In genomic region chr22:23200896-23201295, GRCh38 we compare ENCODE assay signal across 20 cellular contexts. TPM values are rescaled to one million over a fixed set of nuclear protein-coding genes. Genes with fewer than 3 reads are reported as not detected.
DNase-seq lines count a peak whose midpoint lies in the region; TF ChIP-seq lines count a peak whose summit lies in the region.
"Had no signal": no experiment of that assay in that cellular context is flagged by ENCODE, and none has a peak within 500 bp of the region (broad histone marks: within the 10 kb centered on the region; RNA-seq: fewer than 3 reads in every experiment).

No MANE protein-coding gene starts in this region.

- H3K79me1 ChIP-seq in neuronal stem cell (ENCODE audit: low read depth, low read length) = peaks cover 10% of the 10 kb centered on the region

- H3K27ac ChIP-seq in CD8-positive, alpha-beta memory T cell (ENCODE audit: low read depth, low read length) = no peak overlapping the region
- H3K27ac ChIP-seq in HEK293 (ENCODE audit: extremely low read depth, low read depth, low read length) = no peak overlapping the region
- peak overlapping the region in 3 of 5 donors; percentile 27 to 61 (median 38) for H3K27ac ChIP-seq in adrenal gland
- H3K27ac ChIP-seq in neuronal stem cell (replicated peaks; ENCODE audit: low read length) = no peak overlapping the region
- no peak overlapping the region for H3K27ac ChIP-seq in testis
- H3K27ac ChIP-seq: colonic mucosa, lower lobe of right lung, right lobe of liver had no signal

- no peak overlapping the region for H3K9ac ChIP-seq in neuronal stem cell (ENCODE audit: low read depth, low read length, poor library complexity)

- H3K4me3 ChIP-seq in CD8-positive, alpha-beta memory T cell (ENCODE audit: low read length) = no peak overlapping the region
- H3K4me3 ChIP-seq in HEK293 (ENCODE audit: low read depth, low read length) = no peak overlapping the region
- no peak overlapping the region for H3K4me3 ChIP-seq in adrenal gland
- H3K4me3 ChIP-seq in neuronal stem cell (ENCODE audit: low read length in 2 of 2) = no peak overlapping the region
- H3K4me3 ChIP-seq in testis = no peak overlapping the region
- H3K4me3 ChIP-seq: colonic mucosa, lower lobe of right lung, right lobe of liver, upper lobe of left lung had no signal

- H3K36me3 Mint-ChIP-seq in CD8-positive, alpha-beta memory T cell = peaks cover 0 to 51% (median 2%) of the 10 kb centered on the region in 3 donors

- no peak overlapping the region for H2BK5ac ChIP-seq in neuronal stem cell (ENCODE audit: low read length)

- POLR2A ChIA-PET in CD8-positive, alpha-beta memory T cell (lab: Charles Lee) = no interaction called here
- POLR2A ChIA-PET in HEK293 (lab: Yijun Ruan, JAX) = no interaction called here

- no peak overlapping the region for H3K4me2 ChIP-seq in neuronal stem cell (ENCODE audit: insufficient read depth, low read length, poor library complexity, severe bottlenecking)

- H2AK5ac ChIP-seq in neuronal stem cell (ENCODE audit: low read depth, low read length) = peak overlapping the region; percentile 22

- H2BK15ac ChIP-seq in neuronal stem cell (ENCODE audit: low read length) = no peak overlapping the region

- intact Hi-C loops in adrenal gland (cut with DNase I) = no loop called here
- intact Hi-C loops in testis (cut with DNase I; ENCODE audit: low total_unique reads) = no loop called here

- H3K4me1 Mint-ChIP-seq in CD8-positive, alpha-beta memory T cell = peaks cover 37 to 63% (median 51%) of the 10 kb centered on the region in 3 donors

- no peak for TF ChIP-seq POLR2A in adrenal gland (IDR thresholded peaks at IDR 0.05)
- no peak for TF ChIP-seq POLR2A in testis (IDR thresholded peaks at IDR 0.05)

- TF ChIP-seq CTCF in HEK293 (tag by site-specific recombination; IDR thresholded peaks at IDR 0.05) = no peak
- no peak for TF ChIP-seq CTCF in adrenal gland (IDR thresholded peaks at IDR 0.05)
- no peak for TF ChIP-seq CTCF in testis (IDR thresholded peaks at IDR 0.05)

- peak overlapping the region; percentile 86 for H3K23ac ChIP-seq in neuronal stem cell (ENCODE audit: low read depth, low read length, poor library complexity)

- no peaks in the 10 kb centered on the region for H3K27me3 Mint-ChIP-seq in CD8-positive, alpha-beta memory T cell
- H3K27me3 Mint-ChIP-seq: stimulated activated naive B cell treated with anti-CD40 and anti-IgM and Interleukin-4, amounts not matched to agents 10 μg/mL and 1 μg/mL and 100 μg/mL, for 72 hours had no signal

- H3K4me1 ChIP-seq in CD8-positive, alpha-beta memory T cell (ENCODE audit: insufficient read depth, low read length) = peaks cover 16% of the 10 kb centered on the region
- no peaks in the 10 kb centered on the region; the same call in 1 of the 2 replicates for H3K4me1 ChIP-seq in HEK293 (ENCODE audit: control insufficient read depth, insufficient read depth, low read length)
- peaks cover 8 to 50% of the 10 kb centered on the region in 2 donors for H3K4me1 ChIP-seq in adrenal gland (replicated peaks in 1 of 2)
- H3K4me1 ChIP-seq in neuronal stem cell (ENCODE audit: control insufficient read depth in 2 of 2, insufficient read depth in 1 of 2, low read depth in 1 of 2, low read length in 2 of 2) = peaks cover 0 to 13% of the 10 kb centered on the region in 2 donors
- peaks cover 33% of the 10 kb centered on the region for H3K4me1 ChIP-seq in testis
- H3K4me1 ChIP-seq: colonic mucosa had no signal

- H3K9me3 ChIP-seq in CD8-positive, alpha-beta memory T cell (ENCODE audit: low read length) = no peaks in the 10 kb centered on the region
- H3K9me3 ChIP-seq in HEK293 (ENCODE audit: control insufficient read depth, insufficient read depth, low read depth, low read length) (no peaks in the 10 kb centered on the region), adrenal gland (replicated peaks in 1 of 3) (no peaks in the 10 kb centered on the region), neuronal stem cell (replicated peaks in 1 of 2; ENCODE audit: control insufficient read depth in 2 of 2, insufficient read depth in 1 of 2, low read depth in 1 of 2, low read length in 2 of 2) (no peaks in the 10 kb centered on the region), testis (no peaks in the 10 kb centered on the region)
- H3K9me3 ChIP-seq: colonic mucosa, lower lobe of right lung, right lobe of liver, upper lobe of left lung had no signal

- CTCF ChIA-PET in CD8-positive, alpha-beta memory T cell (lab: Charles Lee) = interaction anchor here (1.4 kb wide), 1 partner anchor 27 kb away, joined by 3 read pairs; no protein-coding TSS in a partner anchor
- CTCF ChIA-PET in HEK293 (lab: Yijun Ruan, JAX) = interaction anchor here (0.8 to 1.2 kb wide), 2 partner anchors 12 to 81 kb away, joined by 3 read pairs; no protein-coding TSS in a partner anchor

- no peak overlapping the region for H2BK120ac ChIP-seq in neuronal stem cell (ENCODE audit: low read depth, low read length)

- H3K9me3 Mint-ChIP-seq in CD8-positive, alpha-beta memory T cell = no peaks in the 10 kb centered on the region
- H3K9me3 Mint-ChIP-seq: stimulated activated naive B cell treated with anti-CD40 and anti-IgM and Interleukin-4, amounts not matched to agents 10 μg/mL and 1 μg/mL and 100 μg/mL, for 72 hours had no signal

- H3K27me3 ChIP-seq in CD8-positive, alpha-beta memory T cell (ENCODE audit: insufficient read depth, low read length, poor library complexity, severe bottlenecking) = no peaks in the 10 kb centered on the region
- no peaks in the 10 kb centered on the region for H3K27me3 ChIP-seq in adrenal gland
- no peaks in the 10 kb centered on the region for H3K27me3 ChIP-seq in neuronal stem cell (ENCODE audit: control insufficient read depth in 3 of 3, insufficient read depth in 3 of 3, low read depth in 1 of 3, low read length in 3 of 3)
- no peaks in the 10 kb centered on the region for H3K27me3 ChIP-seq in testis
- H3K27me3 ChIP-seq: colonic mucosa, right lobe of liver, upper lobe of left lung had no signal

- H3K4me3 Mint-ChIP-seq in CD8-positive, alpha-beta memory T cell = peak overlapping the region in 1 of 7 donors; percentile 52
- H3K4me3 Mint-ChIP-seq: stimulated activated naive B cell treated with anti-CD40 and anti-IgM and Interleukin-4, amounts not matched to agents 10 μg/mL and 1 μg/mL and 100 μg/mL, for 72 hours had no signal

- no peak overlapping the region for H2BK12ac ChIP-seq in neuronal stem cell (ENCODE audit: low read length)

- H4K91ac ChIP-seq in neuronal stem cell (ENCODE audit: low read depth, low read length, poor library complexity) = peak overlapping the region; percentile 25

- H3K4ac ChIP-seq in neuronal stem cell (ENCODE audit: low read length) = no peak overlapping the region

- H3K18ac ChIP-seq in neuronal stem cell (ENCODE audit: low read length) = no peak overlapping the region

- H3K27ac Mint-ChIP-seq in CD8-positive, alpha-beta memory T cell = peak overlapping the region in 6 of 8 donors; percentile 5 to 72 (median 13)

- no peak for DNase-seq in CD8-positive, alpha-beta memory T cell
- DNase-seq in adrenal gland (peak in 1 of 7 donors; percentile 14), neuronal stem cell (ENCODE audit: low spot score) (no peak), testis (no peak), DMS79 treated with DMSO at 0.1 percent for 48 hours (lab: John Stamatoyannopoulos, UW) (no peak)
- no peak for DNase-seq in stimulated activated CD4-positive, alpha-beta T cell treated with anti-CD3 and anti-CD28 coated beads, Interleukin-12 subunit alpha, Interleukin-12 subunit beta, amount 100 ng/mL, for 4 hours
- DNase-seq: activated CD4-positive, alpha-beta T cell treated with anti-CD3 and anti-CD28 coated beads, Interleukin-2, amount 50 U/mL, for 4 hours; activated naive CD4-positive, alpha-beta T cell; colonic mucosa; GDM1; HCEC 1CT; lower lobe of right lung; MV-4-11; NCI-H1930; NCI-H345; right lobe of liver; stimulated activated naive B cell treated with anti-CD40 and anti-IgM and Interleukin-4, amounts not matched to agents 10 μg/mL and 1 μg/mL and 100 μg/mL, for 72 hours; upper lobe of left lung had no signal

- no peak overlapping the region for H4K8ac ChIP-seq in neuronal stem cell (ENCODE audit: low read depth, low read length)

- no peak overlapping the region for H2AFZ ChIP-seq in neuronal stem cell (ENCODE audit: low read length)

- 50 to 76% (median 65%) methylated on average over 4 to 5 of the region's 5 CpGs for WGBS in adrenal gland, 4 donors
- no CpG with 5 or more reads among the region's 5 CpGs for WGBS in neuronal stem cell (ENCODE audit: extremely low coverage in 2 of 2, insufficient read length in 2 of 2, insufficient replicate concordance in 1 of 2), 2 donors
- WGBS in testis, 2 donors = 63 to 71% methylated on average over 4 to 5 of the region's 5 CpGs

- H3K14ac ChIP-seq in neuronal stem cell (ENCODE audit: low read length) = no peak overlapping the region

- peaks cover 4% of the 10 kb centered on the region for H3K36me3 ChIP-seq in CD8-positive, alpha-beta memory T cell (ENCODE audit: insufficient read depth, low read length)
- H3K36me3 ChIP-seq in HEK293 (ENCODE audit: control insufficient read depth in 2 of 2, insufficient read depth in 1 of 2, low read length in 2 of 2) = peaks cover 0 to 29% of the 10 kb centered on the region in 2 experiments; a peak in 1 of 3 replicates
- H3K36me3 ChIP-seq in adrenal gland (replicated peaks in 1 of 2) = no peaks in the 10 kb centered on the region
- peaks cover under 1 to 69% of the 10 kb centered on the region in 2 donors for H3K36me3 ChIP-seq in neuronal stem cell (replicated peaks in 1 of 2; ENCODE audit: control insufficient read depth in 2 of 2, insufficient read depth in 2 of 2, low read length in 2 of 2)
- no peaks in the 10 kb centered on the region for H3K36me3 ChIP-seq in testis (ENCODE audit: low read depth, missing control alignments)
- H3K36me3 ChIP-seq: colonic mucosa, lower lobe of right lung, right lobe of liver had no signal

RNA-seq across cellular contexts. Expression of gene BCR, which starts 20.6 kb away (rescaled TPM):
- total RNA-seq in CD8-positive, alpha-beta memory T cell = 10 to 100 TPM; 33.2 to 34.7 TPM
- 18.4 TPM for polyA plus RNA-seq in CD8-positive, alpha-beta memory T cell
- total RNA-seq in adrenal gland (10 to 100 TPM; 37.4 to 64.3 (median 50.6) TPM), testis (100 to 1,000 TPM; 105 to 108 TPM)
- polyA plus RNA-seq in adrenal gland (10 to 100 TPM; 18.7 to 26.5 (median 23.7) TPM), testis (ENCODE audit: insufficient read depth, low read depth, low replicate concordance) (52.5 TPM)
- polyA plus RNA-seq in neuronal stem cell (2013, experiment 1 of 2) = 20.8 TPM
- 19.8 TPM for polyA plus RNA-seq in neuronal stem cell (2013, experiment 2 of 2)

RNA-seq across cellular contexts. Expression of gene RAB36, which starts 55.6 kb away (rescaled TPM):
- 1 to 10 TPM in 1 of 2 experiments, under 1 TPM in 1; 0.93 to 1.5 TPM for total RNA-seq in CD8-positive, alpha-beta memory T cell
- polyA plus RNA-seq in CD8-positive, alpha-beta memory T cell = 1.5 TPM
- total RNA-seq in adrenal gland = 10 to 100 TPM in 2 of 8 donors, 1 to 10 TPM in 6; 4.0 to 13.0 (median 8.6) TPM
- 1 to 10 TPM; 6.5 to 7.3 (median 7.0) TPM for polyA plus RNA-seq in adrenal gland
- 4.5 TPM for polyA plus RNA-seq in neuronal stem cell (2013, experiment 1 of 2)
- 4.5 TPM for polyA plus RNA-seq in neuronal stem cell (2013, experiment 2 of 2)
- total RNA-seq in testis = 1 to 10 TPM; 7.4 to 7.5 TPM
- polyA plus RNA-seq in testis (ENCODE audit: insufficient read depth, low read depth, low replicate concordance) = 11.1 TPM

RNA-seq across cellular contexts. Expression of gene RSPH14, which starts 59.1 kb away (rescaled TPM):
- total RNA-seq in CD8-positive, alpha-beta memory T cell = not detected
- polyA plus RNA-seq in CD8-positive, alpha-beta memory T cell = 0.94 TPM
- 10 to 100 TPM in 1 of 8 donors, 1 to 10 TPM in 3, under 1 TPM in 2, not detected in 2; 0.49 to 18.3 (median 2.4) TPM for total RNA-seq in adrenal gland
- polyA plus RNA-seq in adrenal gland = 1 to 10 TPM; 3.2 to 4.8 (median 3.6) TPM
- 2.0 TPM for polyA plus RNA-seq in neuronal stem cell (2013, experiment 1 of 2)
- polyA plus RNA-seq in neuronal stem cell (2013, experiment 2 of 2) = 2.2 TPM
- total RNA-seq in testis = 10 to 100 TPM; 12.1 to 22.8 TPM
- 45.4 TPM for polyA plus RNA-seq in testis (ENCODE audit: insufficient read depth, low read depth, low replicate concordance)
- total RNA-seq: osteoblast, right lobe of liver had no signal

Comparison
In these comparisons a context has a peak if more than half of its experiments do, and no peak if none do; other contexts are left out.
1. H3K27ac ChIP-seq: peak in adrenal gland (3 of 5); none in CD8-positive, alpha-beta memory T cell (single experiment), HEK293 (single experiment), neuronal stem cell (single experiment) and testis (0 of 2).